ENCODE assay signal across 22 cellular contexts in genomic region chr16:24990803-24991202, GRCh38. TPM values are rescaled to one million over a fixed set of nuclear protein-coding genes. Genes with fewer than 3 reads are reported as not detected.
DNase-seq lines count a peak whose midpoint lies in the region; ATAC-seq and TF ChIP-seq lines count a peak whose summit lies in the region.
"Had no signal": no experiment of that assay in that cellular context is flagged by ENCODE, and none has a peak within 500 bp of the region (broad histone marks: within the 10 kb centered on the region; RNA-seq: fewer than 3 reads in every experiment).

No MANE protein-coding gene starts in this region.

- H3K4me1 ChIP-seq in adrenal gland (replicated peaks in 1 of 2) = peaks cover 68 to 79% of the 10 kb centered on the region in 2 donors
- H3K4me1 ChIP-seq in CD8-positive, alpha-beta memory T cell (ENCODE audit: insufficient read depth, low read length) = peaks cover 18% of the 10 kb centered on the region

- CTCF ChIA-PET in GM10248 (lab: Yijun Ruan, JAX) = interaction anchor here (1.1 to 2.5 kb wide), 5 partner anchors 8 to 243 kb away, joined by 3 to 11 read pairs (median 4); no protein-coding TSS in a partner anchor
- CTCF ChIA-PET in CD8-positive, alpha-beta memory T cell (lab: Charles Lee) = no interaction called here

- ATAC-seq in memory B cell (ENCODE audit: low read depth) = no peak
- ATAC-seq: naive thymus-derived CD4-positive, alpha-beta T cell had no signal

- no peak for TF ChIP-seq POLR2A in adrenal gland (IDR thresholded peaks at IDR 0.05)

- no peaks in the 10 kb centered on the region for H3K36me3 ChIP-seq in adrenal gland (replicated peaks in 1 of 2)
- H3K36me3 ChIP-seq in CD8-positive, alpha-beta memory T cell (ENCODE audit: insufficient read depth, low read length) = no peaks in the 10 kb centered on the region
- H3K36me3 ChIP-seq: SJCRH30 had no signal

- POLR2A ChIA-PET in GM10248 (lab: Yijun Ruan, JAX) = interaction anchor here (0.6 to 1.0 kb wide), 4 partner anchors 9 to 123 kb away, joined by 3 to 6 read pairs (median 4); no protein-coding TSS in a partner anchor
- POLR2A ChIA-PET in CD8-positive, alpha-beta memory T cell (lab: Charles Lee) = interaction anchor here (0.6 kb wide), 1 partner anchor 25 kb away, joined by 4 read pairs; no protein-coding TSS in a partner anchor

- peak overlapping the region; percentile 17 for H3K4me3 Mint-ChIP-seq in memory B cell
- no peak overlapping the region for H3K4me3 Mint-ChIP-seq in mesothelial cell of epicardium
- no peak overlapping the region for H3K4me3 Mint-ChIP-seq in CD8-positive, alpha-beta memory T cell
- H3K4me3 Mint-ChIP-seq: brain; T-helper 2 cell treated with Interferon-gamma antibody and Interleukin-4, amounts not matched to agents 5 μg/mL and 100 μg/mL, for 36 hours; type B pancreatic cell had no signal

- H3K27ac ChIP-seq in adrenal gland (peak overlapping the region in 4 of 5 donors; percentile 21 to 86 (median 48)), temporal lobe (ENCODE audit: low read depth, low read length) (peak overlapping the region; percentile 95)
- H3K27ac ChIP-seq in CD8-positive, alpha-beta memory T cell (ENCODE audit: low read depth, low read length) = no peak overlapping the region
- H3K27ac ChIP-seq: 22Rv1, SJCRH30 had no signal

- no peak overlapping the region for H3K4me3 ChIP-seq in adrenal gland
- H3K4me3 ChIP-seq in CD8-positive, alpha-beta memory T cell (ENCODE audit: low read length) = no peak overlapping the region
- H3K4me3 ChIP-seq: SJCRH30 had no signal

- H3K27ac Mint-ChIP-seq in memory B cell (peak overlapping the region; percentile 60), mesothelial cell of epicardium (no peak overlapping the region)
- H3K27ac Mint-ChIP-seq in CD8-positive, alpha-beta memory T cell = peak overlapping the region in 2 of 8 donors; percentile 37 to 49
- H3K27ac Mint-ChIP-seq: progenitor cell of endocrine pancreas; T-helper 2 cell treated with Interferon-gamma antibody and Interleukin-4, amounts not matched to agents 5 μg/mL and 100 μg/mL, for 36 hours had no signal

- DNase-seq in NCI-H2171 treated with DMSO at 0.1 percent for 48 hours (lab: John Stamatoyannopoulos, UW) (peak; percentile 56), NCI-H2171 (lab: John Stamatoyannopoulos, UW) (no peak), adrenal gland (peak in 3 of 7 donors; percentile 38 to 57 (median 43)), memory B cell (ENCODE audit: low spot score in 2 of 2) (no peak), mesothelial cell of epicardium (ENCODE audit: low spot score in 2 of 2, unreplicated experiment in 2 of 2) (no peak), GM10248 (ENCODE audit: extremely low spot score) (no peak)
- no peak for DNase-seq in CD8-positive, alpha-beta memory T cell
- DNase-seq: activated CD4-positive, alpha-beta T cell treated with anti-CD3 and anti-CD28 coated beads for 1 hour; activated CD8-positive, alpha-beta memory T cell treated with anti-CD3 and anti-CD28 coated beads, Interleukin-2, amount 50 U/mL, for 4 hours; activated naive CD4-positive, alpha-beta T cell treated with anti-CD3 and anti-CD28 coated beads, Interleukin-2, amount 50 U/mL, for 16 hours; DMS53; HCEC 1CT; naive thymus-derived CD4-positive, alpha-beta T cell; NCI-H1694 treated with DMSO at 0.1 percent for 48 hours; NCI-H446; SJCRH30 had no signal

- intact Hi-C loops in adrenal gland (cut with DNase I) = no loop called here

- no peaks in the 10 kb centered on the region for H3K27me3 ChIP-seq in adrenal gland
- H3K27me3 ChIP-seq in CD8-positive, alpha-beta memory T cell (ENCODE audit: insufficient read depth, low read length, poor library complexity, severe bottlenecking) = no peaks in the 10 kb centered on the region
- H3K27me3 ChIP-seq: SJCRH30 had no signal

- WGBS in adrenal gland, 4 donors = 45 to 54% (median 50%) methylated on average over 3 to 4 of the region's 4 CpGs

- H3K4me1 Mint-ChIP-seq in memory B cell = peaks cover 64% of the 10 kb centered on the region
- peaks cover 38% of the 10 kb centered on the region for H3K4me1 Mint-ChIP-seq in mesothelial cell of epicardium
- H3K4me1 Mint-ChIP-seq in CD8-positive, alpha-beta memory T cell = peaks cover 58 to 92% (median 76%) of the 10 kb centered on the region in 3 donors

- H3K27me3 Mint-ChIP-seq in memory B cell (no peaks in the 10 kb centered on the region), mesothelial cell of epicardium (ENCODE audit: low read depth) (no peaks in the 10 kb centered on the region)
- no peaks in the 10 kb centered on the region for H3K27me3 Mint-ChIP-seq in CD8-positive, alpha-beta memory T cell
- H3K27me3 Mint-ChIP-seq: brain; naive thymus-derived CD4-positive, alpha-beta T cell; progenitor cell of endocrine pancreas; type B pancreatic cell had no signal

- H3K9me3 ChIP-seq in adrenal gland (replicated peaks in 1 of 3) = no peaks in the 10 kb centered on the region
- no peaks in the 10 kb centered on the region for H3K9me3 ChIP-seq in CD8-positive, alpha-beta memory T cell (ENCODE audit: low read length)
- H3K9me3 ChIP-seq: SJCRH30 had no signal

- H3K36me3 Mint-ChIP-seq in memory B cell = peaks cover 19% of the 10 kb centered on the region
- H3K36me3 Mint-ChIP-seq in mesothelial cell of epicardium = no peaks in the 10 kb centered on the region
- H3K36me3 Mint-ChIP-seq in CD8-positive, alpha-beta memory T cell = peaks cover 0 to 3% (median 1%) of the 10 kb centered on the region in 3 donors

- TF ChIP-seq CTCF in adrenal gland (IDR thresholded peaks at IDR 0.05) (no peak), mesothelial cell of epicardium (IDR thresholded peaks at IDR 0.05; ENCODE audit: unreplicated experiment) (no peak), GM10248 (IDR thresholded peaks at IDR 0.05; ENCODE audit: control extremely low read depth, extremely low read depth, low read depth, missing control alignments) (no peak)

- H3K9me3 Mint-ChIP-seq in memory B cell (no peaks in the 10 kb centered on the region), mesothelial cell of epicardium (no peaks in the 10 kb centered on the region)
- H3K9me3 Mint-ChIP-seq in CD8-positive, alpha-beta memory T cell = no peaks in the 10 kb centered on the region
- H3K9me3 Mint-ChIP-seq: naive thymus-derived CD4-positive, alpha-beta T cell; T-helper 2 cell treated with Interferon-gamma antibody and Interleukin-4, amounts not matched to agents 5 μg/mL and 100 μg/mL, for 36 hours; type B pancreatic cell had no signal

RNA-seq across cellular contexts. Expression of gene ARHGAP17, which starts 24.4 kb away (rescaled TPM):
- 100 to 1,000 TPM in 1 of 8 donors, 10 to 100 TPM in 7; 42.7 to 105 (median 71.0) TPM for total RNA-seq in adrenal gland
- 100 to 1,000 TPM in 1 of 3 donors, 10 to 100 TPM in 2; 84.3 to 103 (median 87.3) TPM for polyA plus RNA-seq in adrenal gland
- 26.3 TPM for total RNA-seq in temporal lobe
- 77.4 to 81.3 TPM (median 77.7 TPM) in 3 replicates for total RNA-seq in mesothelial cell of epicardium
- total RNA-seq in CD8-positive, alpha-beta memory T cell = 10 to 100 TPM; 52.6 to 58.5 TPM
- polyA plus RNA-seq in CD8-positive, alpha-beta memory T cell = 41.7 TPM
